Comparison of ENCODE assay signal across 1 cellular context in the genomic region with DNA sequence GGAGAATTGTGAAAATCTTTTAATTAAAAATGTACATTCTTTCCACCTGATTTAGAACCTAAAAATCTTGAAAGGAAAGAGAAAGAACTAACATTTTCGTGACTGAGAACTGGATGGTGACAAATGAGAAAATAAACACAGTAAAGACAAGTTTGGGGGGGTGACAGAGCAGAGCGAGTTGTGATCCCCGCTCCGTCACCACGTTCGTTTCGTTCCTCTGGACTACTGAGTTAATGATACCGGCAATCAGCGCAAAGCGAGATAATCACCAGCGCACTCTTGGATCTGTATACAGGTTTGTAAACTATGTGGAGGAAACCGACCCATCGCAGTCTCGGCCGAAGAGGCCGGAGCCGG.
TF ChIP-seq lines count a peak whose summit lies in the region.

No MANE protein-coding gene starts in this region.

TF ChIP-seq in K562, 482 proteins besides CTCF, POLR2A, EP300 and RAD21 (continued from another document and continues in another):
- TF ChIP-seq, protein P1, sequence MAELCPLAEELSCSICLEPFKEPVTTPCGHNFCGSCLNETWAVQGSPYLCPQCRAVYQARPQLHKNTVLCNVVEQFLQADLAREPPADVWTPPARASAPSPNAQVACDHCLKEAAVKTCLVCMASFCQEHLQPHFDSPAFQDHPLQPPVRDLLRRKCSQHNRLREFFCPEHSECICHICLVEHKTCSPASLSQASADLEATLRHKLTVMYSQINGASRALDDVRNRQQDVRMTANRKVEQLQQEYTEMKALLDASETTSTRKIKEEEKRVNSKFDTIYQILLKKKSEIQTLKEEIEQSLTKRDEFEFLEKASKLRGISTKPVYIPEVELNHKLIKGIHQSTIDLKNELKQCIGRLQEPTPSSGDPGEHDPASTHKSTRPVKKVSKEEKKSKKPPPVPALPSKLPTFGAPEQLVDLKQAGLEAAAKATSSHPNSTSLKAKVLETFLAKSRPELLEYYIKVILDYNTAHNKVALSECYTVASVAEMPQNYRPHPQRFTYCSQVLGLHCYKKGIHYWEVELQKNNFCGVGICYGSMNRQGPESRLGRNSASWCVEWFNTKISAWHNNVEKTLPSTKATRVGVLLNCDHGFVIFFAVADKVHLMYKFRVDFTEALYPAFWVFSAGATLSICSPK (IDR thresholded peaks at IDR 0.05; ENCODE audit: borderline replicate concordance) = no peak
- TF ChIP-seq NRF1 (conservative IDR thresholded peaks at IDR 0.05 in 1 of 2, IDR thresholded peaks at IDR 0.05 in 1 of 2) (no peak), ZC3H4 (CRISPR knock-in tag; IDR thresholded peaks at IDR 0.05; ENCODE audit: borderline replicate concordance) (no peak), ETV6 (IDR thresholded peaks at IDR 0.05; ENCODE audit: borderline replicate concordance in 1 of 2, low read depth in 2 of 2, low read length in 1 of 2) (no peak), ETV6 (CRISPR knock-in tag; IDR thresholded peaks at IDR 0.05; ENCODE audit: borderline replicate concordance) (no peak), PHF20 (IDR thresholded peaks at IDR 0.05; ENCODE audit: partially characterized antibody) (no peak), HIVEP1 (CRISPR knock-in tag; IDR thresholded peaks at IDR 0.05) (no peak), ARHGAP35 (IDR thresholded peaks at IDR 0.05; ENCODE audit: partially characterized antibody) (no peak), POLR3G (IDR thresholded peaks at IDR 0.05; ENCODE audit: extremely low read depth, insufficient read length, insufficient replicate concordance) (no peak), CHD1 (IDR thresholded peaks at IDR 0.05; ENCODE audit: low read length) (peak; percentile 49), ZBTB1 (CRISPR knock-in tag; IDR thresholded peaks at IDR 0.05; ENCODE audit: borderline replicate concordance, low read depth) (0 out of 2 replicates have a peak, but pooled peaks have one; percentile 26), TRIM28 (IDR thresholded peaks at IDR 0.05) (no peak), HNRNPK (IDR thresholded peaks at IDR 0.05; ENCODE audit: low read depth, low read length, poor library complexity, severe bottlenecking) (no peak), ZNF699 (CRISPR knock-in tag; IDR thresholded peaks at IDR 0.05; ENCODE audit: insufficient replicate concordance) (no peak), WHSC1 (IDR thresholded peaks at IDR 0.05; ENCODE audit: low read length) (no peak), ZNF785 (CRISPR knock-in tag; IDR thresholded peaks at IDR 0.05) (no peak), ZBTB7A (IDR thresholded peaks at IDR 0.05; ENCODE audit: borderline replicate concordance, control insufficient read depth, low read depth, low read length) (no peak), ETV5 (CRISPR knock-in tag; IDR thresholded peaks at IDR 0.05; ENCODE audit: low read depth) (no peak), DNMT1 (IDR thresholded peaks at IDR 0.05) (no peak), MTF1 (CRISPR knock-in tag; IDR thresholded peaks at IDR 0.05; ENCODE audit: borderline replicate concordance) (no peak), THRAP3 (IDR thresholded peaks at IDR 0.05; ENCODE audit: borderline replicate concordance) (0 out of 2 replicates have a peak, but pooled peaks have one; percentile 2), ZNF263 (CRISPR knock-in tag; IDR thresholded peaks at IDR 0.05; ENCODE audit: borderline replicate concordance) (no peak), POLR2AphosphoS5 (IDR thresholded peaks at IDR 0.05; ENCODE audit: control insufficient read depth, insufficient read depth, low read depth, low read length) (no peak), ZNF780A (CRISPR knock-in tag; IDR thresholded peaks at IDR 0.05) (no peak), KDM2B (CRISPR knock-in tag; IDR thresholded peaks at IDR 0.05) (no peak), U2AF2 (optimal IDR thresholded peaks at IDR 0.05; ENCODE audit: low read depth, low read length) (no peak), SRSF1 (IDR thresholded peaks at IDR 0.05; ENCODE audit: low read depth, low read length) (no peak), CREM (IDR thresholded peaks at IDR 0.05; ENCODE audit: low read depth) (no peak), MEIS2 (IDR thresholded peaks at IDR 0.05; ENCODE audit: partially characterized antibody) (no peak), PRMT5 (CRISPR knock-in tag; IDR thresholded peaks at IDR 0.05) (no peak), KLF1 (tag; IDR thresholded peaks at IDR 0.05) (no peak), BHLHE40 (IDR thresholded peaks at IDR 0.05; ENCODE audit: low read length) (no peak), FUS (optimal IDR thresholded peaks at IDR 0.05; ENCODE audit: low read depth, low read length) (no peak), MAZ (CRISPR knock-in tag; conservative IDR thresholded peaks at IDR 0.05 in 1 of 2, IDR thresholded peaks at IDR 0.05 in 1 of 2) (0 out of 4 replicates have a peak, but pooled peaks of 1 of the 2 experiments have one; percentile 1), RHOXF2B (CRISPR knock-in tag; conservative IDR thresholded peaks at IDR 0.05) (no peak), SMC3 (conservative IDR thresholded peaks at IDR 0.05; ENCODE audit: insufficient read depth, low read depth, low read length) (no peak), CHCHD3 (CRISPR knock-in tag; IDR thresholded peaks at IDR 0.05) (no peak), NFIC (IDR thresholded peaks at IDR 0.05) (no peak), HMG20A (CRISPR knock-in tag; conservative IDR thresholded peaks at IDR 0.05) (no peak), ZNF133 (CRISPR knock-in tag; IDR thresholded peaks at IDR 0.05) (no peak), KDM5B (IDR thresholded peaks at IDR 0.05; ENCODE audit: insufficient replicate concordance, low read depth, low read length) (no peak), HLTF (IDR thresholded peaks at IDR 0.05) (no peak), HDAC2 (IDR thresholded peaks at IDR 0.05) (no peak), ZNF76 (CRISPR knock-in tag; IDR thresholded peaks at IDR 0.05; ENCODE audit: borderline replicate concordance) (no peak), MCM7 (IDR thresholded peaks at IDR 0.05) (no peak), CAMTA2 (CRISPR knock-in tag; conservative IDR thresholded peaks at IDR 0.05) (no peak), ZNF830 (CRISPR knock-in tag; IDR thresholded peaks at IDR 0.05) (no peak), FOXM1 (IDR thresholded peaks at IDR 0.05; ENCODE audit: low read depth) (no peak), FOXM1 (CRISPR knock-in tag; IDR thresholded peaks at IDR 0.05; ENCODE audit: low read depth) (no peak)
- TF ChIP-seq, protein P2, sequence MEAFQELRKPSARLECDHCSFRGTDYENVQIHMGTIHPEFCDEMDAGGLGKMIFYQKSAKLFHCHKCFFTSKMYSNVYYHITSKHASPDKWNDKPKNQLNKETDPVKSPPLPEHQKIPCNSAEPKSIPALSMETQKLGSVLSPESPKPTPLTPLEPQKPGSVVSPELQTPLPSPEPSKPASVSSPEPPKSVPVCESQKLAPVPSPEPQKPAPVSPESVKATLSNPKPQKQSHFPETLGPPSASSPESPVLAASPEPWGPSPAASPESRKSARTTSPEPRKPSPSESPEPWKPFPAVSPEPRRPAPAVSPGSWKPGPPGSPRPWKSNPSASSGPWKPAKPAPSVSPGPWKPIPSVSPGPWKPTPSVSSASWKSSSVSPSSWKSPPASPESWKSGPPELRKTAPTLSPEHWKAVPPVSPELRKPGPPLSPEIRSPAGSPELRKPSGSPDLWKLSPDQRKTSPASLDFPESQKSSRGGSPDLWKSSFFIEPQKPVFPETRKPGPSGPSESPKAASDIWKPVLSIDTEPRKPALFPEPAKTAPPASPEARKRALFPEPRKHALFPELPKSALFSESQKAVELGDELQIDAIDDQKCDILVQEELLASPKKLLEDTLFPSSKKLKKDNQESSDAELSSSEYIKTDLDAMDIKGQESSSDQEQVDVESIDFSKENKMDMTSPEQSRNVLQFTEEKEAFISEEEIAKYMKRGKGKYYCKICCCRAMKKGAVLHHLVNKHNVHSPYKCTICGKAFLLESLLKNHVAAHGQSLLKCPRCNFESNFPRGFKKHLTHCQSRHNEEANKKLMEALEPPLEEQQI (IDR thresholded peaks at IDR 0.05) = no peak
- TF ChIP-seq, protein P3, sequence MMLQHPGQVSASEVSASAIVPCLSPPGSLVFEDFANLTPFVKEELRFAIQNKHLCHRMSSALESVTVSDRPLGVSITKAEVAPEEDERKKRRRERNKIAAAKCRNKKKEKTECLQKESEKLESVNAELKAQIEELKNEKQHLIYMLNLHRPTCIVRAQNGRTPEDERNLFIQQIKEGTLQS (IDR thresholded peaks at IDR 0.05) = no peak
- TF ChIP-seq, protein P3 (CRISPR knock-in tag; conservative IDR thresholded peaks at IDR 0.05) = 0 out of 2 replicates have a peak, but pooled peaks have one; percentile 10
- TF ChIP-seq, protein P4, sequence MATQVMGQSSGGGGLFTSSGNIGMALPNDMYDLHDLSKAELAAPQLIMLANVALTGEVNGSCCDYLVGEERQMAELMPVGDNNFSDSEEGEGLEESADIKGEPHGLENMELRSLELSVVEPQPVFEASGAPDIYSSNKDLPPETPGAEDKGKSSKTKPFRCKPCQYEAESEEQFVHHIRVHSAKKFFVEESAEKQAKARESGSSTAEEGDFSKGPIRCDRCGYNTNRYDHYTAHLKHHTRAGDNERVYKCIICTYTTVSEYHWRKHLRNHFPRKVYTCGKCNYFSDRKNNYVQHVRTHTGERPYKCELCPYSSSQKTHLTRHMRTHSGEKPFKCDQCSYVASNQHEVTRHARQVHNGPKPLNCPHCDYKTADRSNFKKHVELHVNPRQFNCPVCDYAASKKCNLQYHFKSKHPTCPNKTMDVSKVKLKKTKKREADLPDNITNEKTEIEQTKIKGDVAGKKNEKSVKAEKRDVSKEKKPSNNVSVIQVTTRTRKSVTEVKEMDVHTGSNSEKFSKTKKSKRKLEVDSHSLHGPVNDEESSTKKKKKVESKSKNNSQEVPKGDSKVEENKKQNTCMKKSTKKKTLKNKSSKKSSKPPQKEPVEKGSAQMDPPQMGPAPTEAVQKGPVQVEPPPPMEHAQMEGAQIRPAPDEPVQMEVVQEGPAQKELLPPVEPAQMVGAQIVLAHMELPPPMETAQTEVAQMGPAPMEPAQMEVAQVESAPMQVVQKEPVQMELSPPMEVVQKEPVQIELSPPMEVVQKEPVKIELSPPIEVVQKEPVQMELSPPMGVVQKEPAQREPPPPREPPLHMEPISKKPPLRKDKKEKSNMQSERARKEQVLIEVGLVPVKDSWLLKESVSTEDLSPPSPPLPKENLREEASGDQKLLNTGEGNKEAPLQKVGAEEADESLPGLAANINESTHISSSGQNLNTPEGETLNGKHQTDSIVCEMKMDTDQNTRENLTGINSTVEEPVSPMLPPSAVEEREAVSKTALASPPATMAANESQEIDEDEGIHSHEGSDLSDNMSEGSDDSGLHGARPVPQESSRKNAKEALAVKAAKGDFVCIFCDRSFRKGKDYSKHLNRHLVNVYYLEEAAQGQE (CRISPR knock-in tag; IDR thresholded peaks at IDR 0.05; ENCODE audit: low read depth) = no peak
- TF ChIP-seq, protein P5, sequence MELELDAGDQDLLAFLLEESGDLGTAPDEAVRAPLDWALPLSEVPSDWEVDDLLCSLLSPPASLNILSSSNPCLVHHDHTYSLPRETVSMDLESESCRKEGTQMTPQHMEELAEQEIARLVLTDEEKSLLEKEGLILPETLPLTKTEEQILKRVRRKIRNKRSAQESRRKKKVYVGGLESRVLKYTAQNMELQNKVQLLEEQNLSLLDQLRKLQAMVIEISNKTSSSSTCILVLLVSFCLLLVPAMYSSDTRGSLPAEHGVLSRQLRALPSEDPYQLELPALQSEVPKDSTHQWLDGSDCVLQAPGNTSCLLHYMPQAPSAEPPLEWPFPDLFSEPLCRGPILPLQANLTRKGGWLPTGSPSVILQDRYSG (tag; conservative IDR thresholded peaks at IDR 0.05; ENCODE audit: low read depth) = peak; percentile 56; the same call in 1 of the 2 replicates
- TF ChIP-seq, protein P6, sequence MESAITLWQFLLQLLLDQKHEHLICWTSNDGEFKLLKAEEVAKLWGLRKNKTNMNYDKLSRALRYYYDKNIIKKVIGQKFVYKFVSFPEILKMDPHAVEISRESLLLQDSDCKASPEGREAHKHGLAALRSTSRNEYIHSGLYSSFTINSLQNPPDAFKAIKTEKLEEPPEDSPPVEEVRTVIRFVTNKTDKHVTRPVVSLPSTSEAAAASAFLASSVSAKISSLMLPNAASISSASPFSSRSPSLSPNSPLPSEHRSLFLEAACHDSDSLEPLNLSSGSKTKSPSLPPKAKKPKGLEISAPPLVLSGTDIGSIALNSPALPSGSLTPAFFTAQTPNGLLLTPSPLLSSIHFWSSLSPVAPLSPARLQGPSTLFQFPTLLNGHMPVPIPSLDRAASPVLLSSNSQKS (CRISPR knock-in tag; IDR thresholded peaks at IDR 0.05) = no peak
- TF ChIP-seq, protein P7, sequence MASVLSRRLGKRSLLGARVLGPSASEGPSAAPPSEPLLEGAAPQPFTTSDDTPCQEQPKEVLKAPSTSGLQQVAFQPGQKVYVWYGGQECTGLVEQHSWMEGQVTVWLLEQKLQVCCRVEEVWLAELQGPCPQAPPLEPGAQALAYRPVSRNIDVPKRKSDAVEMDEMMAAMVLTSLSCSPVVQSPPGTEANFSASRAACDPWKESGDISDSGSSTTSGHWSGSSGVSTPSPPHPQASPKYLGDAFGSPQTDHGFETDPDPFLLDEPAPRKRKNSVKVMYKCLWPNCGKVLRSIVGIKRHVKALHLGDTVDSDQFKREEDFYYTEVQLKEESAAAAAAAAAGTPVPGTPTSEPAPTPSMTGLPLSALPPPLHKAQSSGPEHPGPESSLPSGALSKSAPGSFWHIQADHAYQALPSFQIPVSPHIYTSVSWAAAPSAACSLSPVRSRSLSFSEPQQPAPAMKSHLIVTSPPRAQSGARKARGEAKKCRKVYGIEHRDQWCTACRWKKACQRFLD (CRISPR knock-in tag; IDR thresholded peaks at IDR 0.05) = 0 out of 2 replicates have a peak, but pooled peaks have one; percentile 68
- TF ChIP-seq, protein P8, sequence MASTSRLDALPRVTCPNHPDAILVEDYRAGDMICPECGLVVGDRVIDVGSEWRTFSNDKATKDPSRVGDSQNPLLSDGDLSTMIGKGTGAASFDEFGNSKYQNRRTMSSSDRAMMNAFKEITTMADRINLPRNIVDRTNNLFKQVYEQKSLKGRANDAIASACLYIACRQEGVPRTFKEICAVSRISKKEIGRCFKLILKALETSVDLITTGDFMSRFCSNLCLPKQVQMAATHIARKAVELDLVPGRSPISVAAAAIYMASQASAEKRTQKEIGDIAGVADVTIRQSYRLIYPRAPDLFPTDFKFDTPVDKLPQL (IDR thresholded peaks at IDR 0.05; ENCODE audit: extremely low read depth, insufficient read length) = no peak
- TF ChIP-seq, protein P9, sequence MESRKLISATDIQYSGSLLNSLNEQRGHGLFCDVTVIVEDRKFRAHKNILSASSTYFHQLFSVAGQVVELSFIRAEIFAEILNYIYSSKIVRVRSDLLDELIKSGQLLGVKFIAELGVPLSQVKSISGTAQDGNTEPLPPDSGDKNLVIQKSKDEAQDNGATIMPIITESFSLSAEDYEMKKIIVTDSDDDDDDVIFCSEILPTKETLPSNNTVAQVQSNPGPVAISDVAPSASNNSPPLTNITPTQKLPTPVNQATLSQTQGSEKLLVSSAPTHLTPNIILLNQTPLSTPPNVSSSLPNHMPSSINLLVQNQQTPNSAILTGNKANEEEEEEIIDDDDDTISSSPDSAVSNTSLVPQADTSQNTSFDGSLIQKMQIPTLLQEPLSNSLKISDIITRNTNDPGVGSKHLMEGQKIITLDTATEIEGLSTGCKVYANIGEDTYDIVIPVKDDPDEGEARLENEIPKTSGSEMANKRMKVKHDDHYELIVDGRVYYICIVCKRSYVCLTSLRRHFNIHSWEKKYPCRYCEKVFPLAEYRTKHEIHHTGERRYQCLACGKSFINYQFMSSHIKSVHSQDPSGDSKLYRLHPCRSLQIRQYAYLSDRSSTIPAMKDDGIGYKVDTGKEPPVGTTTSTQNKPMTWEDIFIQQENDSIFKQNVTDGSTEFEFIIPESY (CRISPR knock-in tag; IDR thresholded peaks at IDR 0.05) = no peak
